Comparison of ENCODE assay signal across 8 cellular contexts in the genomic region with DNA sequence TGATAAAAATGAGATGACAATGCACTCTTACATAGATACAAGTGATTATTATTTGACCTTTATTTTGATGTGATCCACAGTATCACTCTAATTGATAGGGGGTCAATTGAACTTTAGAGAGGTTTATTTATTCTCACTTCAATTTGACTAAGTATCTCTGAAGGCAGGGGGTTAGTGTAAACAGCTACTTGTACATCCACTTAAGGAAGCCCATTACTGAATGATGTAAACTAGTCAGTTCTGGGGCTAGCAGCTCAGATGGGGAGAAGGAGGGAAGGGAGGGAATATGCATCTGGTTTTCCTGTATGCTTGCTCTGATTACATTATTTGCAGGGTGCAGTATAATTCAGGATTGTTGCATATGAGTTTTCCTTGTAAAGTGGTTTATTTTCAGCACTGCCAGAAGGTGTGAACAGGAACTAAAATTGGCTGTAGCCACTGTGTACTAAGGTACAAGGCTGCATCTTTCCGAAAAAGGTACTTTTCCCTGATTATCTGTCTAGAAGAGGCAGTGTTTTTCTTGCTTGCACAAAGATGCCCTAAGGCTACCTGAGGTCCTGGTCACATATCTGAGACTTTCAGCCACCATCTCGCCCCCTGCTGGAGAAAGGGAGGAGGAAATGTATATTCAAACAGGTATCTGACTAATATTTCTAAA. TPM values are rescaled to one million over a fixed set of nuclear protein-coding genes. Genes with fewer than 3 reads are reported as not detected.
DNase-seq lines count a peak whose midpoint lies in the region; ATAC-seq and TF ChIP-seq lines count a peak whose summit lies in the region.
"Had no signal": no experiment of that assay in that cellular context is flagged by ENCODE, and none has a peak within 500 bp of the region (broad histone marks: within the 10 kb centered on the region; RNA-seq: fewer than 3 reads in every experiment).

No MANE protein-coding gene starts in this region.

- no peak for TF ChIP-seq EP300 in suprapubic skin (IDR thresholded peaks at IDR 0.05)

- 54% methylated on average over 2 of the region's 2 CpGs for WGBS in suprapubic skin

- H3K4me1 ChIP-seq in suprapubic skin: peaks cover 10% of the 10 kb centered on the region

- H3K4me1 Mint-ChIP-seq in memory B cell: peaks cover 5% of the 10 kb centered on the region

- no peaks in the 10 kb centered on the region for H3K9me3 ChIP-seq in suprapubic skin

- CTCF ChIA-PET in GM10248 (lab: Yijun Ruan, JAX): interaction anchor here (0.7 to 9.8 kb wide), 16 partner anchors 9 to 136 kb away, joined by 3 to 98 read pairs (median 4); partner anchors contain the start of genes MRPS27 and PTCD2

- H3K27ac ChIP-seq in suprapubic skin: no peak overlapping the region

- H3K4me3 ChIP-seq in cardiac fibroblast (replicated peaks in 1 of 2; ENCODE audit: low read depth in 2 of 2, low read length in 2 of 2): no peak overlapping the region
- no peak overlapping the region for H3K4me3 ChIP-seq in suprapubic skin

- TF ChIP-seq CTCF in GM10248 (IDR thresholded peaks at IDR 0.05; ENCODE audit: control extremely low read depth, extremely low read depth, low read depth, missing control alignments): peak; percentile 57
- peak; percentile 78 for TF ChIP-seq CTCF in cardiac fibroblast (IDR thresholded peaks at IDR 0.05; ENCODE audit: low read depth, low read length)
- TF ChIP-seq CTCF in suprapubic skin (IDR thresholded peaks at IDR 0.05): peak; percentile 8 to 47

- H3K27ac Mint-ChIP-seq in memory B cell: no peak overlapping the region
- H3K27ac Mint-ChIP-seq: stimulated activated naive CD8-positive, alpha-beta T cell treated with anti-CD3 and anti-CD28 coated beads, Interleukin-15, Interleukin-2, amounts not matched to agents 100 ng/mL and 50 ng/mL, for 24 hours had no signal

- TF ChIP-seq POLR2A in suprapubic skin (IDR thresholded peaks at IDR 0.05): no peak

- no peak overlapping the region for H3K4me3 Mint-ChIP-seq in memory B cell
- H3K4me3 Mint-ChIP-seq: stimulated activated naive CD8-positive, alpha-beta T cell treated with anti-CD3 and anti-CD28 coated beads, Interleukin-15, Interleukin-2, amounts not matched to agents 100 ng/mL and 50 ng/mL, for 24 hours had no signal

- H3K36me3 ChIP-seq in suprapubic skin: no peaks in the 10 kb centered on the region

- peak; percentile 38 for DNase-seq in GM10248 (ENCODE audit: extremely low spot score)
- DNase-seq in T-helper 9 cell: peak; percentile 21
- DNase-seq in cardiac fibroblast (ENCODE audit: low read depth in 2 of 2): peak; percentile 66 to 68
- DNase-seq in memory B cell (ENCODE audit: low spot score in 2 of 2): peak in 1 of 2 donors; percentile 35
- no peak for DNase-seq in suprapubic skin (ENCODE audit: low spot score in 2 of 2)
- DNase-seq in cortex of kidney (lab: John Stamatoyannopoulos, UW): no peak

- ATAC-seq in HG03378 (IDR thresholded peaks at IDR 0.05; ENCODE audit: unreplicated experiment): peak; percentile 60
- peak; percentile 46 for ATAC-seq in memory B cell (ENCODE audit: low read depth)

- H3K9me3 Mint-ChIP-seq in memory B cell: no peaks in the 10 kb centered on the region
- H3K9me3 Mint-ChIP-seq: stimulated activated naive CD8-positive, alpha-beta T cell treated with anti-CD3 and anti-CD28 coated beads, Interleukin-15, Interleukin-2, amounts not matched to agents 100 ng/mL and 50 ng/mL, for 24 hours had no signal

- peaks cover 8% of the 10 kb centered on the region for H3K36me3 Mint-ChIP-seq in memory B cell

- H3K27me3 ChIP-seq in suprapubic skin: no peaks in the 10 kb centered on the region

- no peaks in the 10 kb centered on the region for H3K27me3 Mint-ChIP-seq in memory B cell
- H3K27me3 Mint-ChIP-seq: stimulated activated naive CD8-positive, alpha-beta T cell treated with anti-CD3 and anti-CD28 coated beads, Interleukin-15, Interleukin-2, amounts not matched to agents 100 ng/mL and 50 ng/mL, for 24 hours had no signal

- POLR2A ChIA-PET in GM10248 (lab: Yijun Ruan, JAX): no interaction called here

RNA-seq across cellular contexts. Expression of gene MRPS27, which starts 51.2 kb away (rescaled TPM):
- total RNA-seq in suprapubic skin: 10 to 100 TPM; 48.7 to 63.7 (median 51.9) TPM

RNA-seq across cellular contexts. Expression of gene PTCD2, which starts 51.3 kb away (rescaled TPM):
- 10 to 100 TPM in 1 of 4 donors, 1 to 10 TPM in 3; 8.5 to 13.2 (median 9.4) TPM for total RNA-seq in suprapubic skin

Comparison
In these comparisons a context has a peak if more than half of its experiments do, and no peak if none do; other contexts are left out.
1. DNase-seq: peak in GM10248 (single experiment), T-helper 9 cell (single experiment) and cardiac fibroblast (2 of 2); none in suprapubic skin (0 of 2) and cortex of kidney (single experiment).
2. CTCF ChIP-seq: peak in every context shown above with its lines; median percentile 78 in cardiac fibroblast; 57 in GM10248; 28 in suprapubic skin.